ENCODE assay signal across 12 cellular contexts in genomic region chr22:28142361-28142801, GRCh38.
DNase-seq lines count a peak whose midpoint lies in the region; ATAC-seq and TF ChIP-seq lines count a peak whose summit lies in the region.
"Had no signal": no experiment of that assay in that cellular context is flagged by ENCODE, and none has a peak within 500 bp of the region (broad histone marks: within the 10 kb centered on the region; RNA-seq: fewer than 3 reads in every experiment).

No MANE protein-coding gene starts in this region.

- H3K4me3 ChIP-seq in gastrocnemius medialis (no peak overlapping the region), Peyer's patch (no peak overlapping the region), mucosa of descending colon (no peak overlapping the region)
- H3K4me3 ChIP-seq: cardiac muscle cell, lung had no signal

- H3K36me3 ChIP-seq in gastrocnemius medialis (no peaks in the 10 kb centered on the region), Peyer's patch (no peaks in the 10 kb centered on the region), mucosa of descending colon (ENCODE audit: low read depth) (no peaks in the 10 kb centered on the region)
- H3K36me3 ChIP-seq: cardiac muscle cell had no signal

- TF ChIP-seq POLR2A in gastrocnemius medialis (IDR thresholded peaks at IDR 0.05) (no peak), Peyer's patch (IDR thresholded peaks at IDR 0.05) (no peak)

- ATAC-seq in gastrocnemius medialis (peak; percentile 57 to 79), GM21576 (IDR thresholded peaks at IDR 0.05; ENCODE audit: unreplicated experiment) (no peak), mucosa of descending colon (no peak)

- DNase-seq in H4 (ENCODE audit: low spot score), result peak; percentile 35
- peak; percentile 99 for DNase-seq in amniotic epithelial cell (ENCODE audit: low read depth)
- peak; percentile 66 for DNase-seq in foreskin melanocyte
- peak in 1 of 2 donors; percentile 5 for DNase-seq in gastrocnemius medialis
- no peak for DNase-seq in Peyer's patch
- DNase-seq in mucosa of descending colon, result no peak
- DNase-seq in NCI-H2227 (lab: John Stamatoyannopoulos, UW; ENCODE audit: unreplicated experiment), result no peak
- DNase-seq: NCI-H524 treated with DMSO at 0.1 percent for 48 hours; stimulated activated CD4-positive, alpha-beta T cell treated with anti-CD3 and anti-CD28 coated beads, Interleukin-2, amount 100 ng/mL, for 48 hours had no signal

- TF ChIP-seq CTCF in gastrocnemius medialis (IDR thresholded peaks at IDR 0.05 in 4 of 5, conservative IDR thresholded peaks at IDR 0.05 in 1 of 5) (no peak), Peyer's patch (IDR thresholded peaks at IDR 0.05) (no peak), mucosa of descending colon (IDR thresholded peaks at IDR 0.05) (no peak)

- intact Hi-C loops in gastrocnemius medialis (cut with DNase I; ENCODE audit: low total_unique reads) (no loop called here), mucosa of descending colon (cut with DNase I, micrococcal nuclease) (no loop called here)

- no peaks in the 10 kb centered on the region for H3K27me3 ChIP-seq in gastrocnemius medialis
- H3K27me3 ChIP-seq in Peyer's patch, result no peaks in the 10 kb centered on the region
- H3K27me3 ChIP-seq: cardiac muscle cell had no signal

- H3K27ac ChIP-seq in gastrocnemius medialis (peak overlapping the region in 3 of 4 donors; percentile 11 to 42 (median 32)), Peyer's patch (peak overlapping the region in 1 of 4 donors; percentile 33)
- H3K27ac ChIP-seq: cardiac muscle cell had no signal

- H3K4me1 ChIP-seq in gastrocnemius medialis, result peaks cover 8 to 18% of the 10 kb centered on the region in 2 donors
- no peaks in the 10 kb centered on the region for H3K4me1 ChIP-seq in Peyer's patch
- H3K4me1 ChIP-seq in mucosa of descending colon (ENCODE audit: low read depth), result no peaks in the 10 kb centered on the region

- H3K9me3 ChIP-seq in gastrocnemius medialis, result no peaks in the 10 kb centered on the region
- no peaks in the 10 kb centered on the region for H3K9me3 ChIP-seq in Peyer's patch
- peaks cover 2% of the 10 kb centered on the region for H3K9me3 ChIP-seq in mucosa of descending colon

- in situ Hi-C loops in gastrocnemius medialis (cut with MboI; ENCODE audit: low sequenced_read_pairs in 4 of 4), result no loop called here

Comparison
In these comparisons a context has a peak if more than half of its experiments do, and no peak if none do; other contexts are left out.
1. DNase-seq: peak in H4 (single experiment), amniotic epithelial cell (single experiment) and foreskin melanocyte (single experiment); none in Peyer's patch (0 of 3), mucosa of descending colon (0 of 3) and NCI-H2227 (single experiment).
2. ATAC-seq: peak in gastrocnemius medialis (2 of 2); none in GM21576 (single experiment) and mucosa of descending colon (single experiment).